ENCODE assay signal across 9 cellular contexts in the genomic region with DNA sequence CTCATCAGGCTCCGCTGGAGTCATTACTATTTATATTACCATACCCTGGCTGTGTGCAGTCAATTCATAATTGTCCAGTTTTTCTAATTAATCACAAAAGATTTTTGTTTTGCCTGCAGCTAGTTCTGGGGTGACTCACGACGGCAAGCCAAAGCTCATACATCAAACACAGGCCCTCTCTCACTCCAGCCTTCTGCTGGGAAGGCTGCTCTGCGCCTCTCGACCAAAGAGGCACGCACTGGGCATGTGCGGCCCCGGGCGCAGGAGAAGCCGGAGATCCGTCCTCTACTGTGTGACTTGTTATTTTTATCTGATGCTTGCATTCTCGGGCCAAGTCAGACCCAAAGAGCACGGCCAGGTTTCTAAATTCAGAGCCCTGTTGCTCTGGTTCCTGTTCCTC.
DNase-seq lines count a peak whose midpoint lies in the region; TF ChIP-seq lines count a peak whose summit lies in the region.
"Had no signal": no experiment of that assay in that cellular context is flagged by ENCODE, and none has a peak within 500 bp of the region (broad histone marks: within the 10 kb centered on the region; RNA-seq: fewer than 3 reads in every experiment).

No MANE protein-coding gene starts in this region.

- DNase-seq in GM04504 (ENCODE audit: low read depth), result peak; percentile 83
- DNase-seq in SK-N-SH, result no peak
- peak; percentile 80 for DNase-seq in fibroblast of gingiva (ENCODE audit: low read depth)
- DNase-seq in putamen (ENCODE audit: low spot score), result peak; percentile 89
- no peak for DNase-seq in activated naive CD4-positive, alpha-beta T cell treated with anti-CD3 and anti-CD28 coated beads for 36 hours
- no peak for DNase-seq in T-helper 2 cell treated with Interferon-gamma antibody and Interleukin-4, amounts not matched to agents 5 μg/mL and 100 μg/mL, for 36 hours (ENCODE audit: low spot score)
- no peak for DNase-seq in SW 1271 (lab: John Stamatoyannopoulos, UW)
- no peak for DNase-seq in SK-N-DZ (ENCODE audit: low spot score)

- no peaks in the 10 kb centered on the region for H3K9me2 ChIP-seq in SK-N-SH

- TF ChIP-seq EP300 in SK-N-SH (IDR thresholded peaks at IDR 0.05; ENCODE audit: borderline replicate concordance in 1 of 2, low read depth in 1 of 2, low read length in 1 of 2), result no peak

- no peaks in the 10 kb centered on the region for H4K20me1 ChIP-seq in SK-N-SH (ENCODE audit: insufficient read depth)

- no peak overlapping the region for H3K27ac ChIP-seq in SK-N-SH (ENCODE audit: low read depth in 2 of 2, low read length in 1 of 2)
- H3K27ac ChIP-seq: right atrium auricular region had no signal

- H2AFZ ChIP-seq in SK-N-SH (ENCODE audit: low read depth), result 0 out of 2 replicates have a peak overlapping the region, but pooled peaks have one; percentile 43

- H3K27ac Mint-ChIP-seq in activated naive CD4-positive, alpha-beta T cell treated with anti-CD3 and anti-CD28 coated beads for 36 hours, result no peak overlapping the region
- H3K27ac Mint-ChIP-seq in T-helper 2 cell treated with Interferon-gamma antibody and Interleukin-4, amounts not matched to agents 5 μg/mL and 100 μg/mL, for 36 hours, result no peak overlapping the region

- no peaks in the 10 kb centered on the region for H3K9me3 ChIP-seq in SK-N-SH
- H3K9me3 ChIP-seq: right atrium auricular region had no signal

- H3K4me2 ChIP-seq in SK-N-SH, result peak overlapping the region; percentile 80

- H3K36me3 Mint-ChIP-seq in activated naive CD4-positive, alpha-beta T cell treated with anti-CD3 and anti-CD28 coated beads for 36 hours (ENCODE audit: low read depth), result no peaks in the 10 kb centered on the region
- H3K36me3 Mint-ChIP-seq in T-helper 2 cell treated with Interferon-gamma antibody and Interleukin-4, amounts not matched to agents 5 μg/mL and 100 μg/mL, for 36 hours (ENCODE audit: low read depth), result no peaks in the 10 kb centered on the region

- H3K9ac ChIP-seq in SK-N-SH, result no peak overlapping the region

- H3K4me3 ChIP-seq in SK-N-SH (ENCODE audit: low read depth in 2 of 2, low read length in 1 of 2), result peak overlapping the region in 1 of 2 experiments; percentile 43; a peak in 2 of 4 replicates
- H3K4me3 ChIP-seq: right atrium auricular region had no signal

- no peak overlapping the region for H3K4me3 Mint-ChIP-seq in activated naive CD4-positive, alpha-beta T cell treated with anti-CD3 and anti-CD28 coated beads for 36 hours
- H3K4me3 Mint-ChIP-seq in T-helper 2 cell treated with Interferon-gamma antibody and Interleukin-4, amounts not matched to agents 5 μg/mL and 100 μg/mL, for 36 hours, result no peak overlapping the region

- no peak for TF ChIP-seq RAD21 in SK-N-SH (IDR thresholded peaks at IDR 0.05; ENCODE audit: low read length)

- peaks cover 7% of the 10 kb centered on the region for H3F3A ChIP-seq in SK-N-SH (replicated peaks; ENCODE audit: insufficient read depth)

- H3K27me3 ChIP-seq in SK-N-SH (ENCODE audit: insufficient read depth), result peaks cover 65% of the 10 kb centered on the region
- H3K27me3 ChIP-seq: right atrium auricular region had no signal

- H3K79me2 ChIP-seq in SK-N-SH (ENCODE audit: insufficient read depth), result no peaks in the 10 kb centered on the region

- H3K4me1 ChIP-seq in SK-N-SH (ENCODE audit: control insufficient read depth in 1 of 2, insufficient read depth in 2 of 2, low read depth in 1 of 2, low read length in 1 of 2), result no peaks in the 10 kb centered on the region; a peak in 1 of 4 replicates
- H3K4me1 ChIP-seq: right atrium auricular region had no signal

- no peak for TF ChIP-seq CTCF in SK-N-SH (IDR thresholded peaks at IDR 0.05)

- POLR2A ChIA-PET in SK-N-SH (lab: Yijun Ruan, JAX), result no interaction called here

- H3K4me1 Mint-ChIP-seq in activated naive CD4-positive, alpha-beta T cell treated with anti-CD3 and anti-CD28 coated beads for 36 hours (ENCODE audit: low read depth), result no peaks in the 10 kb centered on the region
- H3K4me1 Mint-ChIP-seq in T-helper 2 cell treated with Interferon-gamma antibody and Interleukin-4, amounts not matched to agents 5 μg/mL and 100 μg/mL, for 36 hours (ENCODE audit: low read depth), result no peaks in the 10 kb centered on the region

- no peaks in the 10 kb centered on the region for H3K9me3 Mint-ChIP-seq in activated naive CD4-positive, alpha-beta T cell treated with anti-CD3 and anti-CD28 coated beads for 36 hours
- peaks cover 11% of the 10 kb centered on the region for H3K9me3 Mint-ChIP-seq in T-helper 2 cell treated with Interferon-gamma antibody and Interleukin-4, amounts not matched to agents 5 μg/mL and 100 μg/mL, for 36 hours

- WGBS in SK-N-SH (ENCODE audit: low lambda C conversion rate), result 12% methylated on average over 12 of the region's 13 CpGs

- intact Hi-C loops in activated naive CD4-positive, alpha-beta T cell treated with anti-CD3 and anti-CD28 coated beads for 36 hours (cut with micrococcal nuclease), result no loop called here

- CTCF ChIA-PET in SK-N-SH (lab: Yijun Ruan, JAX), result interaction anchor here (0.8 kb wide), 1 partner anchor 114 kb away, joined by 3 read pairs; no protein-coding TSS in a partner anchor
- CTCF ChIA-PET in activated naive CD4-positive, alpha-beta T cell treated with anti-CD3 and anti-CD28 coated beads for 36 hours (lab: Charles Lee), result interaction anchor here (0.6 kb wide), 1 partner anchor 80 kb away, joined by 3 read pairs; no protein-coding TSS in a partner anchor

- H3K36me3 ChIP-seq in SK-N-SH (replicated peaks in 1 of 2; ENCODE audit: control insufficient read depth in 1 of 2, insufficient read depth in 2 of 2, low read length in 1 of 2), result no peaks in the 10 kb centered on the region
- H3K36me3 ChIP-seq: right atrium auricular region had no signal

- H3K27me3 Mint-ChIP-seq in activated naive CD4-positive, alpha-beta T cell treated with anti-CD3 and anti-CD28 coated beads for 36 hours (ENCODE audit: low read depth), result peaks cover 8% of the 10 kb centered on the region
- no peaks in the 10 kb centered on the region for H3K27me3 Mint-ChIP-seq in T-helper 2 cell treated with Interferon-gamma antibody and Interleukin-4, amounts not matched to agents 5 μg/mL and 100 μg/mL, for 36 hours (ENCODE audit: low read depth)

TF ChIP-seq in SK-N-SH, 30 proteins besides CTCF, POLR2A, EP300 and RAD21:
- TF ChIP-seq SMC3 (IDR thresholded peaks at IDR 0.05; ENCODE audit: low read depth, low read length), result no peak
- no peak for TF ChIP-seq FOXJ3 (CRISPR knock-in tag; IDR thresholded peaks at IDR 0.05)
- no peak for TF ChIP-seq YY1 (IDR thresholded peaks at IDR 0.05; ENCODE audit: low read depth)
- no peak for TF ChIP-seq SIN3A (IDR thresholded peaks at IDR 0.05; ENCODE audit: borderline replicate concordance, low read depth, low read length)
- TF ChIP-seq NFIC (IDR thresholded peaks at IDR 0.05; ENCODE audit: borderline replicate concordance), result no peak
- TF ChIP-seq POLR2AphosphoS5 (IDR thresholded peaks at IDR 0.05; ENCODE audit: low read depth, low read length), result no peak
- no peak for TF ChIP-seq RFX5 (IDR thresholded peaks at IDR 0.05; ENCODE audit: low read length)
- TF ChIP-seq GATA2 (CRISPR knock-in tag; IDR thresholded peaks at IDR 0.05), result no peak
- no peak for TF ChIP-seq FOSL2 (IDR thresholded peaks at IDR 0.05; ENCODE audit: borderline replicate concordance, low read depth)
- no peak for TF ChIP-seq ELF1 (IDR thresholded peaks at IDR 0.05)

Comparison
In these comparisons a context has a peak if more than half of its experiments do, and no peak if none do; other contexts are left out.
1. DNase-seq: peak in GM04504 (single experiment), fibroblast of gingiva (single experiment) and putamen (single experiment); none in SK-N-SH (single experiment), activated naive CD4-positive, alpha-beta T cell treated with anti-CD3 and anti-CD28 coated beads for 36 hours (single experiment), T-helper 2 cell treated with Interferon-gamma antibody and Interleukin-4, amounts not matched to agents 5 μg/mL and 100 μg/mL, for 36 hours (single experiment), SW 1271 (0 of 2) and SK-N-DZ (single experiment).